Comparison of ENCODE assay signal across 10 cellular contexts in genomic region chr10:50988792-50989191, GRCh38.
DNase-seq lines count a peak whose midpoint lies in the region; ATAC-seq, FAIRE-seq and TF ChIP-seq lines count a peak whose summit lies in the region.
"Had no signal": no experiment of that assay in that cellular context is flagged by ENCODE, and none has a peak within 500 bp of the region (broad histone marks: within the 10 kb centered on the region; RNA-seq: fewer than 3 reads in every experiment).

No MANE protein-coding gene starts in this region.

- H3K9me3 ChIP-seq in A549 (no peaks in the 10 kb centered on the region), adrenal gland (replicated peaks in 1 of 3) (no peaks in the 10 kb centered on the region)

- 30% methylated on average over 4 of the region's 4 CpGs for WGBS in A549 (ENCODE audit: missing lambda C conversion rate)
- 35 to 44% (median 39%) methylated on average over 4 of the region's 4 CpGs for WGBS in adrenal gland, 4 donors

- H3K27ac ChIP-seq in A549, result no peak overlapping the region
- no peak overlapping the region for H3K27ac ChIP-seq in adrenal gland

- CTCF ChIA-PET in A549 (lab: Yijun Ruan, JAX), result interaction anchor here (0.6 to 0.9 kb wide), 3 partner anchors 19 to 1240 kb away, joined by 3 to 5 read pairs (median 3); no protein-coding TSS in a partner anchor

- ATAC-seq in A549 (peak in 1 of 2 experiments; percentile 21; a peak in 1 of 6 replicates), HG02798 (IDR thresholded peaks at IDR 0.05; ENCODE audit: poor library complexity, unreplicated experiment) (no peak)

- H3K27me3 ChIP-seq in adrenal gland, result peaks cover 15% of the 10 kb centered on the region
- peaks cover 11% of the 10 kb centered on the region for H3K27me3 ChIP-seq in kidney epithelial cell (ENCODE audit: control insufficient read depth, insufficient read depth, low read length)

- no peak for TF ChIP-seq EP300 in A549 (IDR thresholded peaks at IDR 0.05)

- intact Hi-C loops in adrenal gland (cut with DNase I), result no loop called here
- intact Hi-C loops in CD14-positive monocyte (cut with micrococcal nuclease), result no loop called here

- peaks cover 39 to 51% (median 50%) of the 10 kb centered on the region in 3 donors for H3K27me3 Mint-ChIP-seq in CD14-positive monocyte (ENCODE audit: low read depth in 3 of 3)
- H3K27me3 Mint-ChIP-seq in activated naive CD8-positive, alpha-beta T cell treated with anti-CD3 and anti-CD28 coated beads for 36 hours, result peaks cover 52% of the 10 kb centered on the region

- H3K9me3 Mint-ChIP-seq in CD14-positive monocyte, result peaks cover 0 to 5% (median 1%) of the 10 kb centered on the region in 7 donors
- H3K9me3 Mint-ChIP-seq in activated naive CD8-positive, alpha-beta T cell treated with anti-CD3 and anti-CD28 coated beads for 36 hours, result no peaks in the 10 kb centered on the region
- H3K9me3 Mint-ChIP-seq: T-helper 1 cell treated with Interleukin-12 subunit alpha and Interleukin-12 subunit beta and Interleukin-4 antibody, amounts not matched to agents 30 μg/mL and 1 μg/mL, for 36 hours had no signal

- TF ChIP-seq POLR2A in A549 (IDR thresholded peaks at IDR 0.05; ENCODE audit: low read length) (no peak), adrenal gland (IDR thresholded peaks at IDR 0.05) (no peak)

- TF ChIP-seq CTCF in A549 (IDR thresholded peaks at IDR 0.05), result peak; percentile 64
- 0 out of 2 replicates have a peak, but pooled peaks have one; percentile 7 for TF ChIP-seq CTCF in GM12875 (IDR thresholded peaks at IDR 0.05; ENCODE audit: borderline replicate concordance, insufficient read depth, low read depth, low read length)
- peak in 5 of 6 experiments; percentile 18 to 42 (median 24) for TF ChIP-seq CTCF in adrenal gland (IDR thresholded peaks at IDR 0.05)
- TF ChIP-seq CTCF in kidney epithelial cell (IDR thresholded peaks at IDR 0.05; ENCODE audit: insufficient read depth, low read length, poor library complexity, severe bottlenecking), result peak; percentile 43
- no peak for TF ChIP-seq CTCF in CD14-positive monocyte (IDR thresholded peaks at IDR 0.05)

- H3K4me3 ChIP-seq in A549, result no peak overlapping the region
- no peak overlapping the region for H3K4me3 ChIP-seq in GM12875 (ENCODE audit: low read depth, low read length)
- no peak overlapping the region for H3K4me3 ChIP-seq in adrenal gland
- no peak overlapping the region for H3K4me3 ChIP-seq in kidney epithelial cell (ENCODE audit: low read depth, low read length)

- H3K4me2 ChIP-seq in A549, result no peak overlapping the region

- DNase-seq in A549 (ENCODE audit: low read depth in 1 of 2, low spot score in 1 of 2) (peak in 1 of 2 experiments; percentile 13), adrenal gland (no peak), kidney epithelial cell (ENCODE audit: low read depth) (no peak), CD14-positive monocyte (ENCODE audit: low spot score) (no peak), nucleus accumbens (lab: John Stamatoyannopoulos, UW) (no peak)
- DNase-seq in activated naive CD8-positive, alpha-beta T cell treated with anti-CD3 and anti-CD28 coated beads for 36 hours, result no peak
- DNase-seq: stimulated activated CD4-positive, alpha-beta T cell treated with anti-CD3 and anti-CD28 coated beads, Interleukin-15, amount 100 ng/mL, for 24 hours had no signal

- TF ChIP-seq RAD21 in A549 (conservative IDR thresholded peaks at IDR 0.05 in 1 of 2, IDR thresholded peaks at IDR 0.05 in 1 of 2), result peak; percentile 39 to 52; a peak in 3 of 5 replicates

- H3K4me1 ChIP-seq in A549 (0 out of 3 replicates have a peak, but pooled peaks cover 4% of the 10 kb centered on the region), adrenal gland (replicated peaks in 1 of 2) (peaks cover 0 to 5% of the 10 kb centered on the region in 2 donors)

- POLR2A ChIA-PET in A549 (lab: Yijun Ruan, JAX), result no interaction called here

- no peak for FAIRE-seq in A549 (lab: Jason Lieb, UNC)

- H3K36me3 ChIP-seq in adrenal gland (replicated peaks in 1 of 2) (no peaks in the 10 kb centered on the region), kidney epithelial cell (ENCODE audit: control insufficient read depth, insufficient read depth, low read length) (no peaks in the 10 kb centered on the region)

- H3K36me3 Mint-ChIP-seq in CD14-positive monocyte, result peaks cover 0 to 4% of the 10 kb centered on the region in 2 donors
- H3K36me3 Mint-ChIP-seq in activated naive CD8-positive, alpha-beta T cell treated with anti-CD3 and anti-CD28 coated beads for 36 hours, result no peaks in the 10 kb centered on the region

- peaks cover 5% of the 10 kb centered on the region for H3K4me1 Mint-ChIP-seq in CD14-positive monocyte
- peaks cover 3% of the 10 kb centered on the region for H3K4me1 Mint-ChIP-seq in activated naive CD8-positive, alpha-beta T cell treated with anti-CD3 and anti-CD28 coated beads for 36 hours

- peak overlapping the region in 1 of 2 donors; percentile 46 for H3K4me3 Mint-ChIP-seq in CD14-positive monocyte
- H3K4me3 Mint-ChIP-seq in activated naive CD8-positive, alpha-beta T cell treated with anti-CD3 and anti-CD28 coated beads for 36 hours, result no peak overlapping the region
- H3K4me3 Mint-ChIP-seq: T-helper 1 cell treated with Interleukin-12 subunit alpha and Interleukin-12 subunit beta and Interleukin-4 antibody, amounts not matched to agents 30 μg/mL and 1 μg/mL, for 36 hours had no signal

- H3K27ac Mint-ChIP-seq in CD14-positive monocyte, result no peak overlapping the region
- H3K27ac Mint-ChIP-seq in activated naive CD8-positive, alpha-beta T cell treated with anti-CD3 and anti-CD28 coated beads for 36 hours, result no peak overlapping the region
- H3K27ac Mint-ChIP-seq: T-helper 1 cell treated with Interleukin-12 subunit alpha and Interleukin-12 subunit beta and Interleukin-4 antibody, amounts not matched to agents 30 μg/mL and 1 μg/mL, for 36 hours had no signal

TF ChIP-seq in A549, 52 proteins besides CTCF, POLR2A, EP300 and RAD21 (continues in another document):
- TF ChIP-seq FOSB (CRISPR knock-in tag; IDR thresholded peaks at IDR 0.05) (no peak), POLR2AphosphoS2 (conservative IDR thresholded peaks at IDR 0.05; ENCODE audit: low read length) (no peak), MAFK (IDR thresholded peaks at IDR 0.05; ENCODE audit: partially characterized antibody) (no peak), REST (IDR thresholded peaks at IDR 0.05) (no peak), PBX3 (IDR thresholded peaks at IDR 0.05) (no peak), SREBF2 (IDR thresholded peaks at IDR 0.05) (no peak), CHD4 (IDR thresholded peaks at IDR 0.05; ENCODE audit: borderline replicate concordance) (no peak), ZSCAN20 (CRISPR knock-in tag; IDR thresholded peaks at IDR 0.05) (no peak), ZFP36 (IDR thresholded peaks at IDR 0.05; ENCODE audit: borderline replicate concordance, partially characterized antibody) (no peak), BHLHE40 (IDR thresholded peaks at IDR 0.05; ENCODE audit: low read depth, low read length) (no peak), TP53 (CRISPR knock-in tag; IDR thresholded peaks at IDR 0.05) (no peak), EHMT2 (IDR thresholded peaks at IDR 0.05; ENCODE audit: low read depth) (no peak), ZNF302 (CRISPR knock-in tag; IDR thresholded peaks at IDR 0.05) (no peak), HOXB13 (CRISPR knock-in tag; IDR thresholded peaks at IDR 0.05; ENCODE audit: low read depth) (no peak), BCL3 (IDR thresholded peaks at IDR 0.05) (no peak), RNF2 (IDR thresholded peaks at IDR 0.05; ENCODE audit: borderline replicate concordance, low read depth) (no peak), TFCP2L1 (CRISPR knock-in tag; IDR thresholded peaks at IDR 0.05) (no peak)
